Comparison of ENCODE assay signal across 20 cellular contexts in the genomic region with DNA sequence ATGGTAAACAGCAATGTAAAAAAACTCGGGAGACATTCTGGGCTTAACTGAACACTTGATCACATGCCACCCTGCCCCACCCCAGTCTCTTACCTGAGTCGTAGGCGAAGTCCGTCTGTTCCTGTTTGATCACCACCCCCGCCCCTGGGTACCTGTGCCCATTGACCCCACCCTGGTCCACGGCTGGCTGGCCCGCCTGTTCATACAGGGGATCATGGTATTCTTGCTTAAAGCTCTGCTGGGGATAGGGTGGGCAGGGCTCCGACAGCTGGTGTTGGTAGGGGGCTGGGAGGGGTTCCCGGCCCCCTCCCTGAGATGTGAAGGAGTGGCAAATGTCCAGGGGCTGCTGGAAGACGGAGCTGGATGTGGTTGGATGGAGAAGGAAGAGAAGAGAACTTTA. TPM values are rescaled to one million over a fixed set of nuclear protein-coding genes. Genes with fewer than 3 reads are reported as not detected.
"Had no signal": no experiment of that assay in that cellular context is flagged by ENCODE, and none has a peak within 500 bp of the region (broad histone marks: within the 10 kb centered on the region; RNA-seq: fewer than 3 reads in every experiment).

No MANE protein-coding gene starts in this region.

- H3K4me3 ChIP-seq: adrenal gland, dorsolateral prefrontal cortex, esophagus squamous epithelium, gastroesophageal sphincter, tibial artery, vagina had no signal

- H3K27me3 ChIP-seq: adrenal gland, dorsolateral prefrontal cortex, esophagus squamous epithelium, gastroesophageal sphincter, tibial artery, vagina had no signal

- H3K9me3 ChIP-seq: adrenal gland, esophagus squamous epithelium, gastroesophageal sphincter, tibial artery, vagina had no signal

- H3K36me3 ChIP-seq: adrenal gland had no signal

- H3K27ac ChIP-seq: adrenal gland, dorsolateral prefrontal cortex, esophagus squamous epithelium, gastroesophageal sphincter, tibial artery, vagina had no signal

- DNase-seq: activated CD4-positive, alpha-beta T cell treated with anti-CD3 and anti-CD28 coated beads, Interleukin-2, amount 50 U/mL, for 1 hour; activated naive CD4-positive, alpha-beta T cell; activated T-cell treated with anti-CD3 and anti-CD28 coated beads, Interleukin-2, amount 50 U/mL, for 1 hour; adrenal gland; central memory CD4-positive, alpha-beta T cell; effector memory CD8-positive, alpha-beta T cell; esophagus squamous epithelium; head of caudate nucleus; hypothalamus; left cardiac atrium; mesendoderm; naive thymus-derived CD4-positive, alpha-beta T cell; occipital lobe; retina; stimulated activated CD4-positive, alpha-beta T cell treated with anti-CD3 and anti-CD28 coated beads, Interleukin-4, amount 100 ng/mL, for 24 hours; tibial artery had no signal

- ATAC-seq: activated CD4-positive, CD25-positive, alpha-beta regulatory T cell treated with anti-CD3 and anti-CD28 coated beads, Interleukin-2, amount 50 U/mL, for 24 hours; effector memory CD8-positive, alpha-beta T cell; gastroesophageal sphincter; left cardiac atrium; naive thymus-derived CD4-positive, alpha-beta T cell had no signal

RNA-seq across cellular contexts. Expression of a gene that starts 13.6 kb away (rescaled TPM):
- polyA plus RNA-seq: naive thymus-derived CD4-positive, alpha-beta T cell had no signal
